ENCODE assay signal across 11 cellular contexts in genomic region chrX:119181491-119181890, GRCh38. TPM values are rescaled to one million over a fixed set of nuclear protein-coding genes. Genes with fewer than 3 reads are reported as not detected.
DNase-seq lines count a peak whose midpoint lies in the region; ATAC-seq and TF ChIP-seq lines count a peak whose summit lies in the region.
"Had no signal": no experiment of that assay in that cellular context is flagged by ENCODE, and none has a peak within 500 bp of the region (broad histone marks: within the 10 kb centered on the region; RNA-seq: fewer than 3 reads in every experiment).

No MANE protein-coding gene starts in this region.

- TF ChIP-seq CTCF in HFFc6 (IDR thresholded peaks at IDR 0.05) (peak; percentile 41; the same call in 1 of the 2 replicates), WERI-Rb-1 (IDR thresholded peaks at IDR 0.05; ENCODE audit: low read depth, low read length) (peak; percentile 34; the same call in 1 of the 2 replicates)

- no peak for ATAC-seq in GM18502 (IDR thresholded peaks at IDR 0.05; ENCODE audit: poor library complexity, unreplicated experiment)

- no peak overlapping the region for H3K4me3 ChIP-seq in WERI-Rb-1 (ENCODE audit: low read depth, low read length)
- H3K4me3 ChIP-seq: SJSA1 had no signal

- no peaks in the 10 kb centered on the region for H3K36me3 Mint-ChIP-seq in HFFc6 (ENCODE audit: low read depth)
- H3K36me3 Mint-ChIP-seq: brain had no signal

- H3K27me3 ChIP-seq in WERI-Rb-1 (ENCODE audit: insufficient read depth, low read depth, severe bottlenecking): peaks cover 23% of the 10 kb centered on the region
- H3K27me3 ChIP-seq: SJSA1 had no signal

- no peaks in the 10 kb centered on the region for H3K9me3 Mint-ChIP-seq in HFFc6

- H3K27ac Mint-ChIP-seq in HFFc6: no peak overlapping the region
- H3K27ac Mint-ChIP-seq: brain had no signal

- H3K27me3 Mint-ChIP-seq in HFFc6 (ENCODE audit: insufficient read depth): peaks cover 9% of the 10 kb centered on the region; the same call in 1 of the 2 replicates

- in situ Hi-C loops in G401 (cut with HindIII; ENCODE audit: low sequenced_read_pairs): no loop called here

- no peak overlapping the region for H3K4me3 Mint-ChIP-seq in HFFc6
- H3K4me3 Mint-ChIP-seq: brain had no signal

- no peaks in the 10 kb centered on the region for H3K4me1 Mint-ChIP-seq in HFFc6 (ENCODE audit: low read depth)
- H3K4me1 Mint-ChIP-seq: brain had no signal

- no peaks in the 10 kb centered on the region for H3K36me3 ChIP-seq in WERI-Rb-1
- H3K36me3 ChIP-seq: SJSA1 had no signal

- DNase-seq in D341Med (ENCODE audit: low spot score) (peak; percentile 22), HFFc6 (no peak), WERI-Rb-1 (no peak), left kidney (ENCODE audit: low read depth, low spot score) (peak; percentile 18), mucosa of gallbladder (ENCODE audit: low spot score) (no peak), dedifferentiated amniotic fluid mesenchymal stem cell (ENCODE audit: extremely low spot score) (no peak), G401 (ENCODE audit: low spot score) (no peak)
- DNase-seq: NCI-H1436 had no signal

- no peak overlapping the region for H3K27ac ChIP-seq in WERI-Rb-1
- H3K27ac ChIP-seq: SJSA1 had no signal

- H3K9me3 ChIP-seq in WERI-Rb-1 (ENCODE audit: severe bottlenecking): no peaks in the 10 kb centered on the region
- H3K9me3 ChIP-seq: SJSA1 had no signal

RNA-seq across cellular contexts. Expression of gene KIAA1210, which starts 53.9 kb away (rescaled TPM):
- total RNA-seq in HFFc6 (2021; fragmentation: NEBNext Ultra II Directional; extraction: Animal tissue kit (Norgen Biotek cat#: 25700)): not detected
- total RNA-seq in mucosa of gallbladder: not detected
- total RNA-seq in G401 (2014; rRNA removed; shearing (Covaris generic)): not detected in 2 replicates
- total RNA-seq: SJSA1 had no signal

RNA-seq across cellular contexts. Expression of gene PGRMC1, which starts 54.6 kb away (rescaled TPM):
- 100 to 1,000 TPM; 145 to 161 (median 151) TPM for total RNA-seq in HFFc6 (2021; fragmentation: NEBNext Ultra II Directional; extraction: Animal tissue kit (Norgen Biotek cat#: 25700))
- 126 TPM for total RNA-seq in mucosa of gallbladder
- 273 and 402 TPM in 2 replicates for total RNA-seq in G401 (2014; rRNA removed; shearing (Covaris generic))

Comparison
In these comparisons a context has a peak if more than half of its experiments do, and no peak if none do; other contexts are left out.
1. DNase-seq: peak in D341Med (single experiment) and left kidney (single experiment); none in HFFc6 (single experiment), WERI-Rb-1 (single experiment), mucosa of gallbladder (single experiment), dedifferentiated amniotic fluid mesenchymal stem cell (single experiment) and G401 (single experiment).